Comparison of ENCODE assay signal across 11 cellular contexts in genomic region chr1:32224285-32224684, GRCh38. TPM values are rescaled to one million over a fixed set of nuclear protein-coding genes. Genes with fewer than 3 reads are reported as not detected.
A peak's percentile ranks its signal among the peaks of the same experiment; 100 is the strongest.
DNase-seq lines count a peak whose midpoint lies in the region; ATAC-seq, FAIRE-seq and TF ChIP-seq lines count a peak whose summit lies in the region.
"Had no signal": no experiment of that assay in that cellular context is flagged by ENCODE, and none has a peak within 500 bp of the region (broad histone marks: within the 10 kb centered on the region; RNA-seq: fewer than 3 reads in every experiment).

No MANE protein-coding gene starts in this region.

- intact Hi-C loops in K562 (cut with micrococcal nuclease) = no loop called here

- H3K27me3 Mint-ChIP-seq in activated CD8-positive, alpha-beta memory T cell treated with anti-CD3 and anti-CD28 coated beads, Interleukin-2, amount 10 ng/mL, durations not matched to agents 7 days and 5 days = no peaks in the 10 kb centered on the region

- H4K20me1 ChIP-seq in K562 (replicated peaks; ENCODE audit: control insufficient read depth, insufficient read depth, low read length) = no peaks in the 10 kb centered on the region

- POLR2A ChIA-PET in K562 (lab: Yijun Ruan, JAX) (interaction anchor here (0.9 to 6.5 kb wide), 4 partner anchors 8 to 11 kb away, joined by 3 to 40 read pairs (median 4); no protein-coding TSS in a partner anchor), HEK293T (lab: Yijun Ruan, JAX) (no interaction called here)

- H3K36me3 ChIP-seq in K562 (ENCODE audit: control insufficient read depth, insufficient read depth, low read length) = peaks cover 66% of the 10 kb centered on the region
- peaks cover 41 to 48% (median 46%) of the 10 kb centered on the region in 3 donors for H3K36me3 ChIP-seq in skeletal muscle tissue (ENCODE audit: control insufficient read depth in 3 of 3, insufficient read depth in 3 of 3, low read length in 3 of 3)

- TF ChIP-seq RAD21 in K562 (CRISPR knock-in tag; conservative IDR thresholded peaks at IDR 0.05 in 1 of 2, IDR thresholded peaks at IDR 0.05 in 1 of 2) = no peak

- peaks cover 49% of the 10 kb centered on the region for H3K79me2 ChIP-seq in K562 (ENCODE audit: control insufficient read depth, insufficient read depth, low read length)

- TF ChIP-seq CTCF in K562 (IDR thresholded peaks at IDR 0.05 in 2 of 3, conservative IDR thresholded peaks at IDR 0.05 in 1 of 3; ENCODE audit: insufficient read depth in 2 of 3, low read depth in 1 of 3, low read length in 3 of 3) (no peak), GM13977 (IDR thresholded peaks at IDR 0.05; ENCODE audit: extremely low read depth, insufficient read depth, missing control alignments) (no peak)

- peak overlapping the region; percentile 98; the same call in 1 of the 2 replicates for H3K4me2 ChIP-seq in K562 (ENCODE audit: insufficient read depth, low read length)

- H3K4me1 Mint-ChIP-seq in activated CD8-positive, alpha-beta memory T cell treated with anti-CD3 and anti-CD28 coated beads, Interleukin-2, amount 10 ng/mL, durations not matched to agents 7 days and 5 days = peaks cover 33% of the 10 kb centered on the region

- H3K4me3 Mint-ChIP-seq in activated CD8-positive, alpha-beta memory T cell treated with anti-CD3 and anti-CD28 coated beads, Interleukin-2, amount 10 ng/mL, durations not matched to agents 7 days and 5 days = peak overlapping the region; percentile 9

- H2AFZ ChIP-seq in K562 (ENCODE audit: low read depth, low read length) = no peak overlapping the region

- TF ChIP-seq POLR2A in K562 (conservative IDR thresholded peaks at IDR 0.05) = no peak

- DNase-seq in activated CD8-positive, alpha-beta memory T cell treated with anti-CD3 and anti-CD28 coated beads, Interleukin-2, amount 10 ng/mL, durations not matched to agents 7 days and 5 days = no peak
- no peak for DNase-seq in activated CD8-positive, alpha-beta memory T cell treated with anti-CD3 and anti-CD28 coated beads, Interleukin-2, amount 50 U/mL, for 4 hours
- DNase-seq in K562 (ENCODE audit: extremely low read depth in 1 of 4, low spot score in 3 of 4) = no peak
- DNase-seq in HEK293T (ENCODE audit: extremely low spot score) = no peak
- no peak for DNase-seq in GM13977 (ENCODE audit: low spot score)
- DNase-seq: kidney; pancreas; stimulated activated CD4-positive, alpha-beta T cell treated with anti-CD3 and anti-CD28 coated beads, Interleukin-4, amount 100 ng/mL, for 4 hours; upper lobe of right lung had no signal

- H3K4me3 ChIP-seq in K562 = no peak overlapping the region
- peak overlapping the region in 1 of 3 donors; percentile 9 for H3K4me3 ChIP-seq in skeletal muscle tissue (ENCODE audit: low read length in 3 of 3)
- H3K4me3 ChIP-seq: pancreas, upper lobe of right lung had no signal

- peak overlapping the region; percentile 50; the same call in 1 of the 3 replicates for H3K27ac ChIP-seq in K562 (ENCODE audit: extremely low read depth, low read depth, low read length)
- peak overlapping the region; percentile 97 for H3K27ac ChIP-seq in skeletal muscle tissue (ENCODE audit: low read depth, low read length)
- H3K27ac ChIP-seq: pancreas had no signal

- CTCF ChIA-PET in activated CD8-positive, alpha-beta memory T cell treated with anti-CD3 and anti-CD28 coated beads, Interleukin-2, amount 10 ng/mL, durations not matched to agents 7 days and 5 days (lab: Charles Lee) = interaction anchor here (0.9 to 1.8 kb wide), 5 partner anchors 9 to 67 kb away, joined by 3 to 14 read pairs (median 4); partner anchors contain the start of genes FAM167B and HDAC1
- CTCF ChIA-PET in K562 (lab: Yijun Ruan, JAX; ENCODE audit: low intra/inter-chr PET ratio) (interaction anchor here (0.6 kb wide), 1 partner anchor 192 kb away, joined by 4 read pairs; no protein-coding TSS in a partner anchor), HEK293T (lab: Yijun Ruan, JAX) (no interaction called here)

- H3K9ac ChIP-seq in K562 (ENCODE audit: insufficient read depth in 1 of 2, low read depth in 2 of 2, low read length in 2 of 2) (peak overlapping the region; percentile 67 to 96; a peak in 1 of 4 replicates), skeletal muscle tissue (ENCODE audit: low read depth in 1 of 3, low read length in 3 of 3) (peak overlapping the region in 1 of 3 donors; percentile 1)

- in situ Hi-C loops in K562 (cut with MboI) (no loop called here), GM13977 (cut with MboI; ENCODE audit: low pct_unique_long_range_greater_than_20kb, low sequenced_read_pairs, unreplicated experiment) (loop anchor here (25.0 kb wide), 1 partner anchor 188 kb away; no protein-coding TSS in a partner anchor)

- H3K4me1 ChIP-seq in K562 (replicated peaks in 1 of 2; ENCODE audit: control insufficient read depth in 2 of 2, insufficient read depth in 2 of 2, low read length in 2 of 2) (peaks cover 19 to 22% of the 10 kb centered on the region in 2 experiments; a peak in 4 of 5 replicates), skeletal muscle tissue (ENCODE audit: control insufficient read depth in 3 of 3, insufficient read depth in 3 of 3, low read length in 3 of 3) (peaks cover 26 to 30% (median 27%) of the 10 kb centered on the region in 3 donors)

- peaks cover 36% of the 10 kb centered on the region for H3K36me3 Mint-ChIP-seq in activated CD8-positive, alpha-beta memory T cell treated with anti-CD3 and anti-CD28 coated beads, Interleukin-2, amount 10 ng/mL, durations not matched to agents 7 days and 5 days

- no peak for ATAC-seq in activated CD8-positive, alpha-beta memory T cell treated with anti-CD3 and anti-CD28 coated beads, Interleukin-2, amount 10 ng/mL, durations not matched to agents 7 days and 5 days
- ATAC-seq in K562 = no peak
- ATAC-seq: pancreas, upper lobe of right lung had no signal

- no TSS peak for BruUV-seq in K562 (replicated peaks; lab: Mats Ljungman, UMichigan)

- no peak for FAIRE-seq in K562 (lab: Jason Lieb, UNC)
- FAIRE-seq: kidney, pancreas had no signal

- 92% methylated on average over 4 of the region's 4 CpGs for WGBS in K562 (ENCODE audit: insufficient coverage, low coverage, missing lambda C conversion rate)

- peak overlapping the region; percentile 9 for H3K27ac Mint-ChIP-seq in activated CD8-positive, alpha-beta memory T cell treated with anti-CD3 and anti-CD28 coated beads, Interleukin-2, amount 10 ng/mL, durations not matched to agents 7 days and 5 days

- H3K9me3 ChIP-seq in K562 (replicated peaks; ENCODE audit: control insufficient read depth, insufficient read depth, low read depth, low read length) = no peaks in the 10 kb centered on the region
- no peaks in the 10 kb centered on the region for H3K9me3 ChIP-seq in skeletal muscle tissue (ENCODE audit: control insufficient read depth in 3 of 3, low read length in 3 of 3)
- H3K9me3 ChIP-seq: pancreas, upper lobe of right lung had no signal

- H3K27me3 ChIP-seq in K562 (ENCODE audit: control insufficient read depth in 2 of 2, insufficient read depth in 2 of 2, low read length in 2 of 2) (no peaks in the 10 kb centered on the region), skeletal muscle tissue (ENCODE audit: control insufficient read depth in 3 of 3, insufficient read depth in 3 of 3, low read length in 3 of 3) (no peaks in the 10 kb centered on the region)
- H3K27me3 ChIP-seq: pancreas, upper lobe of right lung had no signal

- no peaks in the 10 kb centered on the region for H3K9me1 ChIP-seq in K562 (ENCODE audit: control insufficient read depth, insufficient read depth, low read length)

- no peak for TF ChIP-seq EP300 in K562 (IDR thresholded peaks at IDR 0.05; ENCODE audit: low read length)

- H3K9me3 Mint-ChIP-seq in activated CD8-positive, alpha-beta memory T cell treated with anti-CD3 and anti-CD28 coated beads, Interleukin-2, amount 10 ng/mL, durations not matched to agents 7 days and 5 days (ENCODE audit: low read depth) = no peaks in the 10 kb centered on the region

RNA-seq across cellular contexts. Expression of gene EIF3I, which starts 2.1 kb away (rescaled TPM):
- 100 to 1,000 TPM; 162 to 227 TPM for total RNA-seq in activated CD8-positive, alpha-beta memory T cell treated with anti-CD3 and anti-CD28 coated beads, Interleukin-2, amount 10 ng/mL, durations not matched to agents 7 days and 5 days
- 50.6 and 100.0 TPM in 2 replicates for total RNA-seq in K562 (2011; cell fraction: chromatin; rRNA removed; ENCODE audit: low replicate concordance)
- 121 and 134 TPM in 2 replicates for total RNA-seq in K562 (2011; cell fraction: nucleolus; rRNA removed)
- total RNA-seq in K562 (2011; cell fraction: nucleoplasm; rRNA removed) = 115 and 118 TPM in 2 replicates
- total RNA-seq in K562 (2014; rRNA removed) (472 and 537 TPM in 2 replicates), K562 (2014; rRNA removed; fragmentation: Illumina TruSeq; extraction: Trizol) (678 and 704 TPM in 2 replicates), K562 (2015; rRNA removed; fragmentation: Illumina TruSeq; extraction: Trizol) (535 and 541 TPM in 2 replicates), K562 (2021) (383 and 414 TPM in 2 replicates), skeletal muscle tissue (171 TPM)
- polyA plus RNA-seq in K562 (2011; rRNA removed) (527 and 635 TPM in 2 replicates), K562 (2014; fragmentation: Illumina TruSeq; extraction: Trizol) (942 and 1,045 TPM in 2 replicates), K562 (2014; fragmentation: Nextera tagmentation; extraction: Ambion mirVana) (1,000 to 10,000 TPM; 1,337 to 1,526 TPM), K562 (2014; rRNA removed) (477 and 567 TPM in 2 replicates)
- polyA plus RNA-seq in K562 (2011; cell fraction: cytosol; rRNA removed) = 872 and 984 TPM in 2 replicates
- polyA plus RNA-seq in K562 (2011; cell fraction: nucleus; rRNA removed) = 91.5 and 111 TPM in 2 replicates
- 448 and 511 TPM in 2 replicates for polyA plus RNA-seq in K562 (2012)
- 821 and 928 TPM in 2 replicates for polyA minus RNA-seq in K562 (2011; rRNA and poly(A)+ RNA removed)
- 319 and 347 TPM in 2 replicates for polyA minus RNA-seq in K562 (2011; cell fraction: cytosol; rRNA and poly(A)+ RNA removed)
- 68.9 and 81.6 TPM in 2 replicates for polyA minus RNA-seq in K562 (2011; cell fraction: nucleus; rRNA and poly(A)+ RNA removed)

RNA-seq across cellular contexts. Expression of gene TMEM234, which starts 2.1 kb away (rescaled TPM):
- 10 to 100 TPM; 11.7 to 12.3 TPM for total RNA-seq in activated CD8-positive, alpha-beta memory T cell treated with anti-CD3 and anti-CD28 coated beads, Interleukin-2, amount 10 ng/mL, durations not matched to agents 7 days and 5 days
- 56.9 and 137 TPM in 2 replicates for total RNA-seq in K562 (2011; cell fraction: chromatin; rRNA removed; ENCODE audit: low replicate concordance)
- total RNA-seq in K562 (2011; cell fraction: nucleolus; rRNA removed) = 60.9 and 62.4 TPM in 2 replicates
- total RNA-seq in K562 (2011; cell fraction: nucleoplasm; rRNA removed) = 56.3 and 58.4 TPM in 2 replicates
- total RNA-seq in K562 (2014; rRNA removed) (5.0 and 8.6 TPM in 2 replicates), K562 (2014; rRNA removed; fragmentation: Illumina TruSeq; extraction: Trizol) (8.3 and 8.4 TPM in 2 replicates), K562 (2015; rRNA removed; fragmentation: Illumina TruSeq; extraction: Trizol) (7.6 and 7.8 TPM in 2 replicates), K562 (2021) (12.1 and 14.1 TPM in 2 replicates), skeletal muscle tissue (10.4 TPM)
- polyA plus RNA-seq in K562 (2011; rRNA removed) (7.7 and 9.0 TPM in 2 replicates), K562 (2014; fragmentation: Illumina TruSeq; extraction: Trizol) (7.2 and 7.3 TPM in 2 replicates), K562 (2014; fragmentation: Nextera tagmentation; extraction: Ambion mirVana) (1 to 10 TPM; 6.2 to 6.8 TPM), K562 (2014; rRNA removed) (10.4 and 12.9 TPM in 2 replicates)
- polyA plus RNA-seq in K562 (2011; cell fraction: cytosol; rRNA removed) = 8.2 and 9.2 TPM in 2 replicates
- polyA plus RNA-seq in K562 (2011; cell fraction: nucleus; rRNA removed) = 47.7 and 56.1 TPM in 2 replicates
- 13.3 and 20.9 TPM in 2 replicates for polyA plus RNA-seq in K562 (2012)
- polyA minus RNA-seq in K562 (2011; rRNA and poly(A)+ RNA removed) = 13.7 and 15.3 TPM in 2 replicates
- polyA minus RNA-seq in K562 (2011; cell fraction: cytosol; rRNA and poly(A)+ RNA removed) = 4.9 and 6.8 TPM in 2 replicates
- 20.2 and 22.9 TPM in 2 replicates for polyA minus RNA-seq in K562 (2011; cell fraction: nucleus; rRNA and poly(A)+ RNA removed)

RNA-seq across cellular contexts. Expression of gene DCDC2B, which starts 15.4 kb away (rescaled TPM):
- total RNA-seq in activated CD8-positive, alpha-beta memory T cell treated with anti-CD3 and anti-CD28 coated beads, Interleukin-2, amount 10 ng/mL, durations not matched to agents 7 days and 5 days = under 1 TPM in 1 of 2 experiments, not detected in 1; 0.16 TPM
- 0.37 and 0.56 TPM in 2 replicates for total RNA-seq in K562 (2011; cell fraction: chromatin; rRNA removed; ENCODE audit: low replicate concordance)
- 0.26 and 0.83 TPM in 2 replicates for total RNA-seq in K562 (2011; cell fraction: nucleolus; rRNA removed)
- total RNA-seq in K562 (2011; cell fraction: nucleoplasm; rRNA removed) = 0.38 and 0.44 TPM in 2 replicates
- total RNA-seq in K562 (2014; rRNA removed) (not detected in 2 replicates), K562 (2014; rRNA removed; fragmentation: Illumina TruSeq; extraction: Trizol) (not detected in 2 replicates), K562 (2015; rRNA removed; fragmentation: Illumina TruSeq; extraction: Trizol) (not detected in 2 replicates), K562 (2021) (not detected in 2 replicates), skeletal muscle tissue (not detected)
- polyA plus RNA-seq in K562 (2011; rRNA removed) (not detected in 2 replicates), K562 (2014; fragmentation: Illumina TruSeq; extraction: Trizol) (not detected in 2 replicates), K562 (2014; fragmentation: Nextera tagmentation; extraction: Ambion mirVana) (not detected), K562 (2014; rRNA removed) (not detected in 2 replicates)
- polyA plus RNA-seq in K562 (2011; cell fraction: cytosol; rRNA removed) = 0.03 TPM in 1 of 2 replicates, not detected in the other
- 0.08 and 0.09 TPM in 2 replicates for polyA plus RNA-seq in K562 (2011; cell fraction: nucleus; rRNA removed)
- polyA plus RNA-seq in K562 (2012) = 0.04 and 0.26 TPM in 2 replicates
- polyA minus RNA-seq in K562 (2011; rRNA and poly(A)+ RNA removed) = 0.11 and 0.12 TPM in 2 replicates
- not detected in 2 replicates for polyA minus RNA-seq in K562 (2011; cell fraction: cytosol; rRNA and poly(A)+ RNA removed)
- 0.27 and 0.78 TPM in 2 replicates for polyA minus RNA-seq in K562 (2011; cell fraction: nucleus; rRNA and poly(A)+ RNA removed)
- total RNA-seq: cardiac septum, kidney, pancreas, upper lobe of right lung had no signal

RNA-seq across cellular contexts. Expression of gene IQCC, which starts 18.8 kb away (rescaled TPM):
- total RNA-seq in activated CD8-positive, alpha-beta memory T cell treated with anti-CD3 and anti-CD28 coated beads, Interleukin-2, amount 10 ng/mL, durations not matched to agents 7 days and 5 days = 1 to 10 TPM; 5.4 to 7.2 TPM
- 18.6 and 38.8 TPM in 2 replicates for total RNA-seq in K562 (2011; cell fraction: chromatin; rRNA removed; ENCODE audit: low replicate concordance)
- 26.5 and 29.7 TPM in 2 replicates for total RNA-seq in K562 (2011; cell fraction: nucleolus; rRNA removed)
- 17.0 and 24.6 TPM in 2 replicates for total RNA-seq in K562 (2011; cell fraction: nucleoplasm; rRNA removed)
- total RNA-seq in K562 (2014; rRNA removed) (12.4 and 12.6 TPM in 2 replicates), K562 (2014; rRNA removed; fragmentation: Illumina TruSeq; extraction: Trizol) (10.6 and 11.5 TPM in 2 replicates), K562 (2015; rRNA removed; fragmentation: Illumina TruSeq; extraction: Trizol) (12.7 and 13.2 TPM in 2 replicates), K562 (2021) (6.6 and 8.1 TPM in 2 replicates), skeletal muscle tissue (2.6 TPM)
- polyA plus RNA-seq in K562 (2011; rRNA removed) (10.6 and 10.7 TPM in 2 replicates), K562 (2014; fragmentation: Illumina TruSeq; extraction: Trizol) (14.9 and 16.5 TPM in 2 replicates), K562 (2014; fragmentation: Nextera tagmentation; extraction: Ambion mirVana) (10 to 100 TPM in 1 of 2 experiments, 1 to 10 TPM in 1; 8.4 to 10.4 TPM), K562 (2014; rRNA removed) (12.4 and 13.9 TPM in 2 replicates)
- polyA plus RNA-seq in K562 (2011; cell fraction: cytosol; rRNA removed) = 7.5 and 8.4 TPM in 2 replicates
- polyA plus RNA-seq in K562 (2011; cell fraction: nucleus; rRNA removed) = 11.3 and 15.9 TPM in 2 replicates
- polyA plus RNA-seq in K562 (2012) = 6.8 and 7.8 TPM in 2 replicates
- polyA minus RNA-seq in K562 (2011; rRNA and poly(A)+ RNA removed) = 5.3 and 6.4 TPM in 2 replicates
- 4.1 and 4.3 TPM in 2 replicates for polyA minus RNA-seq in K562 (2011; cell fraction: cytosol; rRNA and poly(A)+ RNA removed)
- 8.9 and 14.0 TPM in 2 replicates for polyA minus RNA-seq in K562 (2011; cell fraction: nucleus; rRNA and poly(A)+ RNA removed)

RNA-seq across cellular contexts. Expression of gene FAM167B, which starts 22.7 kb away (rescaled TPM):
- 1 to 10 TPM in 1 of 2 experiments, under 1 TPM in 1; 0.80 to 1.2 TPM for total RNA-seq in activated CD8-positive, alpha-beta memory T cell treated with anti-CD3 and anti-CD28 coated beads, Interleukin-2, amount 10 ng/mL, durations not matched to agents 7 days and 5 days
- not detected in 2 replicates for total RNA-seq in K562 (2011; cell fraction: chromatin; rRNA removed; ENCODE audit: low replicate concordance)
- total RNA-seq in K562 (2011; cell fraction: nucleolus; rRNA removed) = 0.33 TPM in 1 of 2 replicates, not detected in the other
- total RNA-seq in K562 (2011; cell fraction: nucleoplasm; rRNA removed) = not detected in 2 replicates
- total RNA-seq in K562 (2014; rRNA removed) (not detected in 2 replicates), K562 (2014; rRNA removed; fragmentation: Illumina TruSeq; extraction: Trizol) (not detected in 2 replicates), K562 (2015; rRNA removed; fragmentation: Illumina TruSeq; extraction: Trizol) (not detected in 2 replicates), K562 (2021) (not detected in 2 replicates), skeletal muscle tissue (1.6 TPM)
- polyA plus RNA-seq in K562 (2011; rRNA removed) (not detected in 2 replicates), K562 (2014; fragmentation: Illumina TruSeq; extraction: Trizol) (not detected in 2 replicates), K562 (2014; fragmentation: Nextera tagmentation; extraction: Ambion mirVana) (not detected), K562 (2014; rRNA removed) (not detected in 2 replicates)
- not detected in 2 replicates for polyA plus RNA-seq in K562 (2011; cell fraction: cytosol; rRNA removed)
- polyA plus RNA-seq in K562 (2011; cell fraction: nucleus; rRNA removed) = not detected in 2 replicates
- polyA plus RNA-seq in K562 (2012) = not detected in 2 replicates
- not detected in 2 replicates for polyA minus RNA-seq in K562 (2011; rRNA and poly(A)+ RNA removed)
- polyA minus RNA-seq in K562 (2011; cell fraction: cytosol; rRNA and poly(A)+ RNA removed) = not detected in 2 replicates
- not detected in 2 replicates for polyA minus RNA-seq in K562 (2011; cell fraction: nucleus; rRNA and poly(A)+ RNA removed)
